ENCODE assay signal across 2 cellular contexts in the genomic region with DNA sequence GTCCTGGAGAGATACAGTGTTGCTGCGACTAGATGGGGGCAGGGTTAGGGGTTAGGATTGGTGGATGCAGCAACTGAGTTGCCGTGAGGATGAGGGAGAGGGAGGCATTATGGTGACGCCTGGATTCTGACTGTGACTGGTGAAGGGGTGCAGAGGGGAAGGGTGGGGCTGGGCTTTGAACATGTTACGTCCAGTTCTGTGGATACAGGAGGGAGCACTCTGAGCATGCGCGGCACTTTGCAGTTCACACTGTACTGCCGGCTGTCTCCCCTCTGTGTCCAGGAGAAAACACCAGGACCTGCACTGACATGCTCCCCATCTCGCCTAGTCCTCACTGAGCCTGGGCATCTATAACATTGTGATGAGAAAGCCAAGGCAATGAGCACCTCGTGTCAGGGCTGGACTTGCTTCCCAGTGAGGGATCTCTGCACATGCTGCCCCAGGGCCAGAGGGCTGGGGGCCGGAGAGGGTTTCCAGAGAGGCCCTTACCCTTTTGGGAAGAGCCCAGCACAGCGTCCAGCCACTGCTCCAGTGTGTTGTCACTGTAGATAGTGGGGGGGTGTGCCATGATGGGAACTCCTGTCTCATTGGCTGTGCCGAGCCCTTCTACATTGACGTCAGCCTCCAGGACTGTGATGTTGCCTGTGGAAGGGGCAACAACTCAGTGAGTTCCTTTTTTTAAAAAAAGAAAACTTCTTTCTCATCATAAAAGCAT.
TF ChIP-seq lines count a peak whose summit lies in the region.

No MANE protein-coding gene starts in this region.

TF ChIP-seq in SK-N-SH, 30 proteins besides CTCF, POLR2A, EP300 and RAD21:
- TF ChIP-seq CHD2 (IDR thresholded peaks at IDR 0.05; ENCODE audit: low read length, partially characterized antibody) = no peak
- TF ChIP-seq, protein P1, sequence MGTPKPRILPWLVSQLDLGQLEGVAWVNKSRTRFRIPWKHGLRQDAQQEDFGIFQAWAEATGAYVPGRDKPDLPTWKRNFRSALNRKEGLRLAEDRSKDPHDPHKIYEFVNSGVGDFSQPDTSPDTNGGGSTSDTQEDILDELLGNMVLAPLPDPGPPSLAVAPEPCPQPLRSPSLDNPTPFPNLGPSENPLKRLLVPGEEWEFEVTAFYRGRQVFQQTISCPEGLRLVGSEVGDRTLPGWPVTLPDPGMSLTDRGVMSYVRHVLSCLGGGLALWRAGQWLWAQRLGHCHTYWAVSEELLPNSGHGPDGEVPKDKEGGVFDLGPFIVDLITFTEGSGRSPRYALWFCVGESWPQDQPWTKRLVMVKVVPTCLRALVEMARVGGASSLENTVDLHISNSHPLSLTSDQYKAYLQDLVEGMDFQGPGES (IDR thresholded peaks at IDR 0.05; ENCODE audit: low read depth, low read length) = no peak
- TF ChIP-seq FOXM1 (IDR thresholded peaks at IDR 0.05; ENCODE audit: low read depth) = no peak
- no peak for TF ChIP-seq GATA2 (CRISPR knock-in tag; IDR thresholded peaks at IDR 0.05)
- TF ChIP-seq, protein P2, sequence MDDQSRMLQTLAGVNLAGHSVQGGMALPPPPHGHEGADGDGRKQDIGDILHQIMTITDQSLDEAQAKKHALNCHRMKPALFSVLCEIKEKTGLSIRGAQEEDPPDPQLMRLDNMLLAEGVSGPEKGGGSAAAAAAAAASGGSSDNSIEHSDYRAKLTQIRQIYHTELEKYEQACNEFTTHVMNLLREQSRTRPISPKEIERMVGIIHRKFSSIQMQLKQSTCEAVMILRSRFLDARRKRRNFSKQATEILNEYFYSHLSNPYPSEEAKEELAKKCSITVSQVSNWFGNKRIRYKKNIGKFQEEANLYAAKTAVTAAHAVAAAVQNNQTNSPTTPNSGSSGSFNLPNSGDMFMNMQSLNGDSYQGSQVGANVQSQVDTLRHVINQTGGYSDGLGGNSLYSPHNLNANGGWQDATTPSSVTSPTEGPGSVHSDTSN (IDR thresholded peaks at IDR 0.05) = no peak
- no peak for TF ChIP-seq RXRA (IDR thresholded peaks at IDR 0.05; ENCODE audit: borderline replicate concordance, low read depth)
- no peak for TF ChIP-seq USF1 (IDR thresholded peaks at IDR 0.05; ENCODE audit: borderline replicate concordance, low read depth)
- TF ChIP-seq SIN3A (IDR thresholded peaks at IDR 0.05; ENCODE audit: borderline replicate concordance, low read depth, low read length) = no peak
- TF ChIP-seq, protein P3, sequence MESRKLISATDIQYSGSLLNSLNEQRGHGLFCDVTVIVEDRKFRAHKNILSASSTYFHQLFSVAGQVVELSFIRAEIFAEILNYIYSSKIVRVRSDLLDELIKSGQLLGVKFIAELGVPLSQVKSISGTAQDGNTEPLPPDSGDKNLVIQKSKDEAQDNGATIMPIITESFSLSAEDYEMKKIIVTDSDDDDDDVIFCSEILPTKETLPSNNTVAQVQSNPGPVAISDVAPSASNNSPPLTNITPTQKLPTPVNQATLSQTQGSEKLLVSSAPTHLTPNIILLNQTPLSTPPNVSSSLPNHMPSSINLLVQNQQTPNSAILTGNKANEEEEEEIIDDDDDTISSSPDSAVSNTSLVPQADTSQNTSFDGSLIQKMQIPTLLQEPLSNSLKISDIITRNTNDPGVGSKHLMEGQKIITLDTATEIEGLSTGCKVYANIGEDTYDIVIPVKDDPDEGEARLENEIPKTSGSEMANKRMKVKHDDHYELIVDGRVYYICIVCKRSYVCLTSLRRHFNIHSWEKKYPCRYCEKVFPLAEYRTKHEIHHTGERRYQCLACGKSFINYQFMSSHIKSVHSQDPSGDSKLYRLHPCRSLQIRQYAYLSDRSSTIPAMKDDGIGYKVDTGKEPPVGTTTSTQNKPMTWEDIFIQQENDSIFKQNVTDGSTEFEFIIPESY (IDR thresholded peaks at IDR 0.05; ENCODE audit: borderline replicate concordance, low read depth) = no peak
- TF ChIP-seq FOSL2 (IDR thresholded peaks at IDR 0.05; ENCODE audit: borderline replicate concordance, low read depth) = no peak
- no peak for TF ChIP-seq EZH2phosphoT487 (IDR thresholded peaks at IDR 0.05; ENCODE audit: borderline replicate concordance, low read depth)
- no peak for TF ChIP-seq GABPA (IDR thresholded peaks at IDR 0.05; ENCODE audit: low read depth)
- no peak for TF ChIP-seq RFX5 (IDR thresholded peaks at IDR 0.05; ENCODE audit: low read length)
- TF ChIP-seq JUND (IDR thresholded peaks at IDR 0.05) = no peak
TF ChIP-seq in SK-N-SH: peak in this region for 0.

TF ChIP-seq in SK-N-SH treated with all-trans-retinoic acid at 6 μM for 48 hours, 23 proteins besides CTCF, POLR2A, EP300 and RAD21:
- TF ChIP-seq ZNF70 (CRISPR knock-in tag; IDR thresholded peaks at IDR 0.05) = no peak
- TF ChIP-seq TCF4 (CRISPR knock-in tag; IDR thresholded peaks at IDR 0.05; ENCODE audit: borderline replicate concordance) = no peak
- no peak for TF ChIP-seq ZNF565 (CRISPR knock-in tag; conservative IDR thresholded peaks at IDR 0.05; ENCODE audit: low read depth)
- TF ChIP-seq SNAI2 (CRISPR knock-in tag; IDR thresholded peaks at IDR 0.05) = no peak
- no peak for TF ChIP-seq GLIS3 (CRISPR knock-in tag; IDR thresholded peaks at IDR 0.05)
- TF ChIP-seq, protein P4, sequence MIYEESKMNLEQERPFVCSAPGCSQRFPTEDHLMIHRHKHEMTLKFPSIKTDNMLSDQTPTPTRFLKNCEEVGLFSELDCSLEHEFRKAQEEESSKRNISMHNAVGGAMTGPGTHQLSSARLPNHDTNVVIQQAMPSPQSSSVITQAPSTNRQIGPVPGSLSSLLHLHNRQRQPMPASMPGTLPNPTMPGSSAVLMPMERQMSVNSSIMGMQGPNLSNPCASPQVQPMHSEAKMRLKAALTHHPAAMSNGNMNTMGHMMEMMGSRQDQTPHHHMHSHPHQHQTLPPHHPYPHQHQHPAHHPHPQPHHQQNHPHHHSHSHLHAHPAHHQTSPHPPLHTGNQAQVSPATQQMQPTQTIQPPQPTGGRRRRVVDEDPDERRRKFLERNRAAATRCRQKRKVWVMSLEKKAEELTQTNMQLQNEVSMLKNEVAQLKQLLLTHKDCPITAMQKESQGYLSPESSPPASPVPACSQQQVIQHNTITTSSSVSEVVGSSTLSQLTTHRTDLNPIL (CRISPR knock-in tag; IDR thresholded peaks at IDR 0.05; ENCODE audit: low read depth) = no peak
- TF ChIP-seq ESRRG (CRISPR knock-in tag; IDR thresholded peaks at IDR 0.05) = no peak
- TF ChIP-seq, protein P5, sequence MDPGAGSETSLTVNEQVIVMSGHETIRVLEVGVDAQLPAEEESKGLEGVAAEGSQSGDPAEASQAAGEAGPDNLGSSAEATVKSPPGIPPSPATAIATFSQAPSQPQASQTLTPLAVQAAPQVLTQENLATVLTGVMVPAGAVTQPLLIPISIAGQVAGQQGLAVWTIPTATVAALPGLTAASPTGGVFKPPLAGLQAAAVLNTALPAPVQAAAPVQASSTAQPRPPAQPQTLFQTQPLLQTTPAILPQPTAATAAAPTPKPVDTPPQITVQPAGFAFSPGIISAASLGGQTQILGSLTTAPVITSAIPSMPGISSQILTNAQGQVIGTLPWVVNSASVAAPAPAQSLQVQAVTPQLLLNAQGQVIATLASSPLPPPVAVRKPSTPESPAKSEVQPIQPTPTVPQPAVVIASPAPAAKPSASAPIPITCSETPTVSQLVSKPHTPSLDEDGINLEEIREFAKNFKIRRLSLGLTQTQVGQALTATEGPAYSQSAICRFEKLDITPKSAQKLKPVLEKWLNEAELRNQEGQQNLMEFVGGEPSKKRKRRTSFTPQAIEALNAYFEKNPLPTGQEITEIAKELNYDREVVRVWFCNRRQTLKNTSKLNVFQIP (CRISPR knock-in tag; IDR thresholded peaks at IDR 0.05; ENCODE audit: borderline replicate concordance, low read depth) = no peak
- TF ChIP-seq ZC3H10 (CRISPR knock-in tag; IDR thresholded peaks at IDR 0.05) = no peak
- TF ChIP-seq ZNF8 (CRISPR knock-in tag; IDR thresholded peaks at IDR 0.05) = no peak
- TF ChIP-seq ARNTL (CRISPR knock-in tag; IDR thresholded peaks at IDR 0.05; ENCODE audit: borderline replicate concordance, low read depth) = no peak
- no peak for TF ChIP-seq TOX (CRISPR knock-in tag; IDR thresholded peaks at IDR 0.05; ENCODE audit: borderline replicate concordance)
- TF ChIP-seq ZFP30 (CRISPR knock-in tag; IDR thresholded peaks at IDR 0.05) = no peak
- no peak for TF ChIP-seq RARB (CRISPR knock-in tag; IDR thresholded peaks at IDR 0.05)
- no peak for TF ChIP-seq TSHZ2 (CRISPR knock-in tag; IDR thresholded peaks at IDR 0.05)
- no peak for TF ChIP-seq OSR1 (CRISPR knock-in tag; IDR thresholded peaks at IDR 0.05)
- TF ChIP-seq, protein P6, sequence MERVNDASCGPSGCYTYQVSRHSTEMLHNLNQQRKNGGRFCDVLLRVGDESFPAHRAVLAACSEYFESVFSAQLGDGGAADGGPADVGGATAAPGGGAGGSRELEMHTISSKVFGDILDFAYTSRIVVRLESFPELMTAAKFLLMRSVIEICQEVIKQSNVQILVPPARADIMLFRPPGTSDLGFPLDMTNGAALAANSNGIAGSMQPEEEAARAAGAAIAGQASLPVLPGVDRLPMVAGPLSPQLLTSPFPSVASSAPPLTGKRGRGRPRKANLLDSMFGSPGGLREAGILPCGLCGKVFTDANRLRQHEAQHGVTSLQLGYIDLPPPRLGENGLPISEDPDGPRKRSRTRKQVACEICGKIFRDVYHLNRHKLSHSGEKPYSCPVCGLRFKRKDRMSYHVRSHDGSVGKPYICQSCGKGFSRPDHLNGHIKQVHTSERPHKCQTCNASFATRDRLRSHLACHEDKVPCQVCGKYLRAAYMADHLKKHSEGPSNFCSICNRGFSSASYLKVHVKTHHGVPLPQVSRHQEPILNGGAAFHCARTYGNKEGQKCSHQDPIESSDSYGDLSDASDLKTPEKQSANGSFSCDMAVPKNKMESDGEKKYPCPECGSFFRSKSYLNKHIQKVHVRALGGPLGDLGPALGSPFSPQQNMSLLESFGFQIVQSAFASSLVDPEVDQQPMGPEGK (CRISPR knock-in tag; IDR thresholded peaks at IDR 0.05; ENCODE audit: borderline replicate concordance) = no peak
